11 cellular contexts compared by ENCODE assay signal in the genomic region with DNA sequence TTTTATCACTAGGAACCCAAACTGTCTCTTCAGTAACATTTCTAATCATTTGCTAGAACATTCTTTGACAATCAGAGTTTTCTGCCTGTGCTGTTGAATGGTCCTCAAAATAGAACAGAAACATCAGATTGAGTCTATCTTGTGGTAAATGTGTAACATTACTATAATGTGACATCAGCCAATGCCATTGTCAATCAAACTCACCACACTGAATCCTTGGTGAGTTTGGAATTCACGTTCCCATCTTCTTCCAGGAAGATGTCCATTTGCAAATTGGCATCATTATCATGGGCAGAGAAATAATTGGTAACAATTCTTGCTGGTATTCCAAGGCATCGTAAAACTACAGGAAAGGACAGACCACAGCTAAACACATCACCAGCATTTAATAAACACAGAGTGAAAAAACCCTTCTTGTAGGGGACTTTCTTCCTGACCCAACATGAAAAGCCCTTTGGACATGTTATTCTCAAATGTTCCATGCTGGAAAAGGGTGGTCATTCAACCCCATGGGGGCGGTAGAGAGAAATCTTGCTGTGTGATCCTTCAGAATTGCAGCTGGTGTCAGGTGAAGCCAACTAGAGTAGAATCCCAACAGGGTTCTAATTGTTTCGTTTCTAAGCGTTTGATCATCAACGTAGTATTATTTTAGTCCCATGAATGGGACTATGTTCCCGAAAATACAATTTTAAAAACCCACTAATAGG.
DNase-seq lines count a peak whose midpoint lies in the region; ATAC-seq and TF ChIP-seq lines count a peak whose summit lies in the region.
"Had no signal": no experiment of that assay in that cellular context is flagged by ENCODE, and none has a peak within 500 bp of the region (broad histone marks: within the 10 kb centered on the region; RNA-seq: fewer than 3 reads in every experiment).

No MANE protein-coding gene starts in this region.

- H3K27me3 ChIP-seq in brain microvascular endothelial cell (replicated peaks): no peaks in the 10 kb centered on the region
- H3K27me3 ChIP-seq in gastroesophageal sphincter: no peaks in the 10 kb centered on the region
- H3K27me3 ChIP-seq: MG63, sigmoid colon had no signal

- peak; percentile 2 for TF ChIP-seq CTCF in brain microvascular endothelial cell (IDR thresholded peaks at IDR 0.05; ENCODE audit: low read depth, low read length, missing control alignments)
- peak; percentile 49 for TF ChIP-seq CTCF in nephron progenitor cell (IDR thresholded peaks at IDR 0.05)
- no peak for TF ChIP-seq CTCF in gastroesophageal sphincter (IDR thresholded peaks at IDR 0.05)

- TF ChIP-seq POLR2A in gastroesophageal sphincter (IDR thresholded peaks at IDR 0.05): no peak

- H3K4me1 ChIP-seq in gastroesophageal sphincter: no peaks in the 10 kb centered on the region
- H3K4me1 ChIP-seq: sigmoid colon had no signal

- no peak for ATAC-seq in gastroesophageal sphincter
- ATAC-seq in GM18868 (IDR thresholded peaks at IDR 0.05; ENCODE audit: unreplicated experiment): no peak

- H3K36me3 ChIP-seq in brain microvascular endothelial cell (replicated peaks) (no peaks in the 10 kb centered on the region), gastroesophageal sphincter (no peaks in the 10 kb centered on the region)
- H3K36me3 ChIP-seq: MG63, sigmoid colon had no signal

- no peak overlapping the region for H3K4me3 Mint-ChIP-seq in nephron progenitor cell

- peak; percentile 11 to 41 for DNase-seq in NCI-H524 (lab: John Stamatoyannopoulos, UW)
- DNase-seq in NCI-H524 treated with DMSO at 0.1 percent for 48 hours (lab: John Stamatoyannopoulos, UW): no peak
- peak; percentile 16 for DNase-seq in M059J (ENCODE audit: low read depth)
- DNase-seq in brain microvascular endothelial cell: no peak
- peak; percentile 30 for DNase-seq in nephron progenitor cell
- no peak for DNase-seq in DMS153 (lab: John Stamatoyannopoulos, UW)
- DNase-seq: activated T-cell treated with anti-CD3 and anti-CD28 coated beads, Interleukin-2, amount 50 U/mL, for 48 hours; MG63; sigmoid colon had no signal

- TF ChIP-seq EP300 in gastroesophageal sphincter (IDR thresholded peaks at IDR 0.05): no peak

- no peaks in the 10 kb centered on the region for H3K9me3 ChIP-seq in gastroesophageal sphincter
- H3K9me3 ChIP-seq: MG63, sigmoid colon had no signal

- in situ Hi-C loops in brain microvascular endothelial cell (cut with HindIII; ENCODE audit: low pct_ligation_motif_present, low sequenced_read_pairs): no loop called here

- peaks cover 16% of the 10 kb centered on the region for H3K4me1 Mint-ChIP-seq in nephron progenitor cell

- H3K36me3 Mint-ChIP-seq in nephron progenitor cell (ENCODE audit: low read depth): no peaks in the 10 kb centered on the region

- no peak overlapping the region for H3K27ac Mint-ChIP-seq in nephron progenitor cell

- H3K27me3 Mint-ChIP-seq in nephron progenitor cell (ENCODE audit: low read depth, poor library complexity): peaks cover 13% of the 10 kb centered on the region

- 39 to 46% methylated on average over 5 to 7 of the region's 7 CpGs for whole genome bisulfite sequencing in gastroesophageal sphincter (ENCODE audit: low coverage in 1 of 2), 2 donors

- H3K9me3 Mint-ChIP-seq in nephron progenitor cell: peaks cover 5% of the 10 kb centered on the region

- H3K27ac ChIP-seq in brain microvascular endothelial cell (no peak overlapping the region), gastroesophageal sphincter (no peak overlapping the region)
- H3K27ac ChIP-seq: sigmoid colon had no signal

- H3K4me3 ChIP-seq in brain microvascular endothelial cell (ENCODE audit: low read depth, low read length) (no peak overlapping the region), gastroesophageal sphincter (no peak overlapping the region)
- H3K4me3 ChIP-seq: MG63, sigmoid colon had no signal

Comparison
In these comparisons a context has a peak if more than half of its experiments do, and no peak if none do; other contexts are left out.
1. DNase-seq: peak in NCI-H524 (2 of 2), M059J (single experiment) and nephron progenitor cell (single experiment); none in NCI-H524 treated with DMSO at 0.1 percent for 48 hours (single experiment), brain microvascular endothelial cell (single experiment) and DMS153 (single experiment).
2. CTCF ChIP-seq: peak in brain microvascular endothelial cell (single experiment) and nephron progenitor cell (single experiment); none in gastroesophageal sphincter (0 of 4).